14 cellular contexts compared by ENCODE assay signal in the genomic region with DNA sequence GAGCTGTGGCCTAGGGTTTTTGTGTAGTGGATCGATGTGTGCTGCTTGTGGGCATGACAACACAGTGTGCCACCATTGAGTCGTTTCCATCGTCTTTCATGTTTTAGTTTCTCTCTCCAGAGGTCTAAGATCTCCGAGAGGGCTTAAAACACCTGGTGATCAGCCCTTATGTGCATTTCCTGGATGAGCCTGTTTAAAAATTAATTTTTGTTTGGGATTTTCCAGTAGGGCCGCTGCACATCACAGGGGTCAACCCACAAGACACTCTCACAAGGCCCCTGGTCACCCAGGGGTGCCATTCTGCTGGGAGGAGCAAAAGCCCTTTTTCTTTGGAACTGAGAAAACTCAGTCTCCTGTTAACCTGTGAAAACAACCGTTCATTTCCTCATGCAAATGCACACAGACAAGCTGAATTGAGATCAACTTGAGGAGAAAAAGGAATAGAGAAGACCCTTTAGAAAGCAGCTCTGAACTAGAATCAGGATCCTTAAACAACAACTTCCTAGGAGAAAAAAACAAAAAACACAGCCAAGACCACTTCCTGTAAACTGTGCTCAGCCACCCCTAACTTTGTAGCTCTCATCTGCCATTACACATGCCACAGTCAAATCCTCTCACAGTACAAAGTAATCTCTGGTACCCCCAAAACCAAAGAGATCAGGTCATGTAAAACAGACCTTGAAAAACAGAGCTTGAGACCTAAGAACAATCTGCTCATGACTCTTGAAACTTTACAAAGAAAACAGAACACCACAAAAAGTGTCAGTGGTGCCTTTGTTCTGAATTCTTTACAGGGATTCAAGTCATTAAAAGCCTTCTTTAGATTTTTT. TPM values are rescaled to one million over a fixed set of nuclear protein-coding genes. Genes with fewer than 3 reads are reported as not detected.
A peak's percentile ranks its signal among the peaks of the same experiment; 100 is the strongest.
DNase-seq lines count a peak whose midpoint lies in the region; ATAC-seq and TF ChIP-seq lines count a peak whose summit lies in the region.
"Had no signal": no experiment of that assay in that cellular context is flagged by ENCODE, and none has a peak within 500 bp of the region (broad histone marks: within the 10 kb centered on the region; RNA-seq: fewer than 3 reads in every experiment).

No MANE protein-coding gene starts in this region.

- no peaks in the 10 kb centered on the region for H3K27me3 ChIP-seq in CD4-positive, alpha-beta T cell (ENCODE audit: control insufficient read depth, insufficient read depth, low read length)

- no peak for DNase-seq in CD4-positive, alpha-beta T cell
- DNase-seq in T-helper 2 cell treated with Interferon-gamma antibody and Interleukin-4, amounts not matched to agents 5 μg/mL and 100 μg/mL, for 36 hours (ENCODE audit: low spot score): no peak
- DNase-seq in kidney tubule cell (ENCODE audit: low spot score) (peak; percentile 60), NCI-H1105 (lab: John Stamatoyannopoulos, UW) (no peak), COLO829 (ENCODE audit: low spot score) (no peak), NCI-H2227 (lab: John Stamatoyannopoulos, UW; ENCODE audit: unreplicated experiment) (no peak)
- DNase-seq: EL, HCEC 1CT, NCI-H82, nephron progenitor cell, WERI-Rb-1 had no signal

- H3K4me3 ChIP-seq in GM08714 (ENCODE audit: low read length): peak overlapping the region; percentile 26; the same call in 1 of the 2 replicates
- H3K4me3 ChIP-seq: coronary artery had no signal

- H3K27me3 Mint-ChIP-seq in CD4-positive, alpha-beta T cell: no peaks in the 10 kb centered on the region
- no peaks in the 10 kb centered on the region for H3K27me3 Mint-ChIP-seq in T-helper 2 cell treated with Interferon-gamma antibody and Interleukin-4, amounts not matched to agents 5 μg/mL and 100 μg/mL, for 36 hours (ENCODE audit: low read depth)

- peak overlapping the region; percentile 12 for H3K4me3 Mint-ChIP-seq in CD4-positive, alpha-beta T cell
- no peak overlapping the region for H3K4me3 Mint-ChIP-seq in T-helper 2 cell treated with Interferon-gamma antibody and Interleukin-4, amounts not matched to agents 5 μg/mL and 100 μg/mL, for 36 hours
- H3K4me3 Mint-ChIP-seq: nephron progenitor cell had no signal

- ATAC-seq in CD4-positive, alpha-beta T cell (ENCODE audit: poor library complexity): peak; percentile 56
- ATAC-seq in GM19328 (IDR thresholded peaks at IDR 0.05; ENCODE audit: unreplicated experiment): no peak

- peaks cover 23% of the 10 kb centered on the region for H3K4me1 Mint-ChIP-seq in CD4-positive, alpha-beta T cell (ENCODE audit: low read depth)
- H3K4me1 Mint-ChIP-seq in T-helper 2 cell treated with Interferon-gamma antibody and Interleukin-4, amounts not matched to agents 5 μg/mL and 100 μg/mL, for 36 hours (ENCODE audit: low read depth): peaks cover 4% of the 10 kb centered on the region
- H3K4me1 Mint-ChIP-seq: nephron progenitor cell had no signal

- H3K27ac Mint-ChIP-seq in CD4-positive, alpha-beta T cell: peak overlapping the region; percentile 79
- peak overlapping the region; percentile 19 for H3K27ac Mint-ChIP-seq in T-helper 2 cell treated with Interferon-gamma antibody and Interleukin-4, amounts not matched to agents 5 μg/mL and 100 μg/mL, for 36 hours
- H3K27ac Mint-ChIP-seq: nephron progenitor cell had no signal

- TF ChIP-seq CTCF in CD4-positive, alpha-beta T cell (IDR thresholded peaks at IDR 0.05): no peak

- peak overlapping the region; percentile 42 for H3K27ac ChIP-seq in CD4-positive, alpha-beta T cell (ENCODE audit: low read depth, low read length)
- H3K27ac ChIP-seq: coronary artery, WERI-Rb-1 had no signal

- peaks cover 19% of the 10 kb centered on the region for H3K36me3 Mint-ChIP-seq in CD4-positive, alpha-beta T cell (ENCODE audit: low read depth)
- H3K36me3 Mint-ChIP-seq in T-helper 2 cell treated with Interferon-gamma antibody and Interleukin-4, amounts not matched to agents 5 μg/mL and 100 μg/mL, for 36 hours (ENCODE audit: low read depth): peaks cover 12% of the 10 kb centered on the region

- intact Hi-C loops in CD4-positive, alpha-beta T cell (cut with DNase I, micrococcal nuclease): no loop called here

- CTCF ChIA-PET in CD4-positive, alpha-beta T cell (lab: Charles Lee): no interaction called here

- H3K9me3 Mint-ChIP-seq in CD4-positive, alpha-beta T cell: peaks cover 2% of the 10 kb centered on the region
- H3K9me3 Mint-ChIP-seq in T-helper 2 cell treated with Interferon-gamma antibody and Interleukin-4, amounts not matched to agents 5 μg/mL and 100 μg/mL, for 36 hours: peaks cover 23% of the 10 kb centered on the region

- POLR2A ChIA-PET in CD4-positive, alpha-beta T cell (lab: Charles Lee): interaction anchor here (0.6 to 2.3 kb wide), 4 partner anchors 9 to 212 kb away, joined by 3 to 12 read pairs (median 6); partner anchors contain the start of gene MTRF1

- peaks cover 11% of the 10 kb centered on the region for H3K9me3 ChIP-seq in CD4-positive, alpha-beta T cell (ENCODE audit: control insufficient read depth, low read length)

RNA-seq across cellular contexts. Expression of gene MTRF1, which starts 8.3 kb away (rescaled TPM):
- 10 to 100 TPM; 15.7 to 17.8 TPM for total RNA-seq in CD4-positive, alpha-beta T cell

RNA-seq across cellular contexts. Expression of gene NAA16, which starts 39.4 kb away (rescaled TPM):
- total RNA-seq in CD4-positive, alpha-beta T cell: 10 to 100 TPM; 76.9 to 80.5 TPM
